In genomic region chr1:7871136-7871535, GRCh38 we compare ENCODE assay signal across 29 cellular contexts. TPM values are rescaled to one million over a fixed set of nuclear protein-coding genes. Genes with fewer than 3 reads are reported as not detected.
"Had no signal": no experiment of that assay in that cellular context is flagged by ENCODE, and none has a peak within 500 bp of the region (broad histone marks: within the 10 kb centered on the region; RNA-seq: fewer than 3 reads in every experiment).

No MANE protein-coding gene starts in this region.

- H3K9me3 ChIP-seq: adrenal gland, body of pancreas, esophagus muscularis mucosa, gastrocnemius medialis had no signal

- H3K27me3 Mint-ChIP-seq: activated naive CD4-positive, alpha-beta T cell treated with anti-CD3 and anti-CD28 coated beads, Interleukin-2, amount 50 U/mL, for 24 hours; activated naive CD8-positive, alpha-beta T cell treated with anti-CD3 and anti-CD28 coated beads for 36 hours; activated naive CD8-positive, alpha-beta T cell treated with anti-CD3 and anti-CD28 coated beads, Interleukin-2, amount 50 U/mL, for 24 hours had no signal

- H3K4me3 Mint-ChIP-seq: activated CD4-positive, alpha-beta memory T cell treated with anti-CD3 and anti-CD28 coated beads for 36 hours; activated CD4-positive, alpha-beta T cell treated with anti-CD3 and anti-CD28 coated beads for 36 hours; activated CD4-positive, alpha-beta T cell treated with anti-CD3 and anti-CD28 coated beads, Interleukin-2, amount 10 ng/mL, durations not matched to agents 24 days and 14 days; activated CD8-positive, alpha-beta T cell treated with anti-CD3 and anti-CD28 coated beads, Interleukin-2, amount 10 ng/mL, durations not matched to agents 7 days and 5 days; activated naive CD4-positive, alpha-beta T cell treated with anti-CD3 and anti-CD28 coated beads for 36 hours; activated naive CD4-positive, alpha-beta T cell treated with anti-CD3 and anti-CD28 coated beads, Interleukin-2, amount 50 U/mL, for 24 hours; activated naive CD8-positive, alpha-beta T cell treated with anti-CD3 and anti-CD28 coated beads for 36 hours; activated naive CD8-positive, alpha-beta T cell treated with anti-CD3 and anti-CD28 coated beads, Interleukin-2, amount 50 U/mL, for 24 hours; activated T-cell treated with anti-CD3 and anti-CD28 coated beads, Interleukin-2, amount 50 U/mL, for 4 hours; effector memory CD8-positive, alpha-beta T cell had no signal

- H3K9me3 Mint-ChIP-seq: activated CD4-positive, alpha-beta memory T cell treated with anti-CD3 and anti-CD28 coated beads for 36 hours; activated CD4-positive, alpha-beta T cell treated with anti-CD3 and anti-CD28 coated beads, Interleukin-2, amount 10 ng/mL, durations not matched to agents 24 days and 14 days; activated naive CD4-positive, alpha-beta T cell treated with anti-CD3 and anti-CD28 coated beads for 36 hours; activated naive CD4-positive, alpha-beta T cell treated with anti-CD3 and anti-CD28 coated beads, Interleukin-2, amount 50 U/mL, for 24 hours; activated naive CD8-positive, alpha-beta T cell treated with anti-CD3 and anti-CD28 coated beads for 36 hours; activated naive CD8-positive, alpha-beta T cell treated with anti-CD3 and anti-CD28 coated beads, Interleukin-2, amount 50 U/mL, for 24 hours; activated T-cell treated with anti-CD3 and anti-CD28 coated beads, Interleukin-2, amount 50 U/mL, for 4 hours; activated T-helper 2 cell treated with anti-CD3 and anti-CD28 coated beads, Interferon-gamma antibody, Interleukin-2, Interleukin-4, amounts not matched to agents 10 μg/mL and 5 μg/mL and 100 μg/mL, durations not matched to agents 14 hours and 24 hours and 36 hours; effector memory CD8-positive, alpha-beta T cell had no signal

- H3K4me1 Mint-ChIP-seq: activated CD4-positive, alpha-beta T cell treated with anti-CD3 and anti-CD28 coated beads for 36 hours; activated CD4-positive, alpha-beta T cell treated with anti-CD3 and anti-CD28 coated beads, Interleukin-2, amount 10 ng/mL, durations not matched to agents 24 days and 14 days; activated naive CD4-positive, alpha-beta T cell treated with anti-CD3 and anti-CD28 coated beads, Interleukin-2, amount 50 U/mL, for 24 hours; activated naive CD8-positive, alpha-beta T cell treated with anti-CD3 and anti-CD28 coated beads for 36 hours; activated naive CD8-positive, alpha-beta T cell treated with anti-CD3 and anti-CD28 coated beads, Interleukin-2, amount 50 U/mL, for 24 hours had no signal

- H3K36me3 ChIP-seq: adrenal gland, esophagus muscularis mucosa, gastrocnemius medialis had no signal

- H3K27ac Mint-ChIP-seq: activated CD4-positive, alpha-beta memory T cell treated with anti-CD3 and anti-CD28 coated beads for 36 hours; activated CD4-positive, alpha-beta T cell treated with anti-CD3 and anti-CD28 coated beads for 36 hours; activated CD4-positive, alpha-beta T cell treated with anti-CD3 and anti-CD28 coated beads, Interleukin-2, amount 10 ng/mL, durations not matched to agents 24 days and 14 days; activated CD8-positive, alpha-beta T cell treated with anti-CD3 and anti-CD28 coated beads, Interleukin-2, amount 10 ng/mL, durations not matched to agents 7 days and 5 days; activated naive CD4-positive, alpha-beta T cell treated with anti-CD3 and anti-CD28 coated beads for 36 hours; activated naive CD4-positive, alpha-beta T cell treated with anti-CD3 and anti-CD28 coated beads, Interleukin-2, amount 50 U/mL, for 24 hours; activated naive CD8-positive, alpha-beta T cell treated with anti-CD3 and anti-CD28 coated beads for 36 hours; activated naive CD8-positive, alpha-beta T cell treated with anti-CD3 and anti-CD28 coated beads, Interleukin-2, amount 50 U/mL, for 24 hours; activated T-helper 2 cell treated with anti-CD3 and anti-CD28 coated beads, Interferon-gamma antibody, Interleukin-2, Interleukin-4, amounts not matched to agents 10 μg/mL and 5 μg/mL and 100 μg/mL, durations not matched to agents 14 hours and 24 hours and 36 hours had no signal

- H3K4me3 ChIP-seq: adrenal gland, body of pancreas, esophagus muscularis mucosa, gastrocnemius medialis had no signal

- DNase-seq: activated CD4-positive, alpha-beta memory T cell treated with anti-CD3 and anti-CD28 coated beads for 36 hours; activated CD4-positive, alpha-beta T cell treated with anti-CD3 and anti-CD28 coated beads for 36 hours; activated CD4-positive, alpha-beta T cell treated with anti-CD3 and anti-CD28 coated beads, Interleukin-2, amount 10 ng/mL, durations not matched to agents 24 days and 14 days; activated CD4-positive, CD25-positive, alpha-beta regulatory T cell; activated CD4-positive, CD25-positive, alpha-beta regulatory T cell treated with anti-CD3 and anti-CD28 coated beads, Interleukin-2, amount 50 U/mL, for 72 hours; activated CD8-positive, alpha-beta T cell treated with anti-CD3 and anti-CD28 coated beads, Interleukin-2, amount 10 ng/mL, durations not matched to agents 7 days and 5 days; activated effector memory CD4-positive, alpha-beta T cell treated with anti-CD3 and anti-CD28 coated beads, Interleukin-2, amount 50 U/mL, for 16 hours; activated naive CD4-positive, alpha-beta T cell treated with anti-CD3 and anti-CD28 coated beads for 36 hours; activated naive CD8-positive, alpha-beta T cell treated with anti-CD3 and anti-CD28 coated beads for 36 hours; activated naive CD8-positive, alpha-beta T cell treated with anti-CD3 and anti-CD28 coated beads, Interleukin-2, amount 50 U/mL, for 24 hours; activated T-cell treated with anti-CD3 and anti-CD28 coated beads, Interleukin-2, amount 50 U/mL, for 4 hours; amygdala; aorta; body of pancreas; cortex of kidney; dermis blood vessel endothelial cell; effector CD4-positive, alpha-beta T cell; effector memory CD8-positive, alpha-beta T cell; erythroblast; foreskin keratinocyte; gastrocnemius medialis; glutamatergic neuron; T-helper 2 cell had no signal

- H3K36me3 Mint-ChIP-seq: activated CD4-positive, alpha-beta memory T cell treated with anti-CD3 and anti-CD28 coated beads for 36 hours; activated naive CD4-positive, alpha-beta T cell treated with anti-CD3 and anti-CD28 coated beads, Interleukin-2, amount 50 U/mL, for 24 hours; activated naive CD8-positive, alpha-beta T cell treated with anti-CD3 and anti-CD28 coated beads for 36 hours had no signal

- H3K27ac ChIP-seq: adrenal gland, body of pancreas, esophagus muscularis mucosa, foreskin keratinocyte, gastrocnemius medialis had no signal

- H3K4me1 ChIP-seq: adrenal gland, body of pancreas, esophagus muscularis mucosa, foreskin keratinocyte, gastrocnemius medialis had no signal

- ATAC-seq: activated CD4-positive, alpha-beta T cell treated with anti-CD3 and anti-CD28 coated beads for 36 hours; activated CD8-positive, alpha-beta T cell treated with anti-CD3 and anti-CD28 coated beads, Interleukin-2, amount 10 ng/mL, durations not matched to agents 7 days and 5 days; activated naive CD8-positive, alpha-beta T cell treated with anti-CD3 and anti-CD28 coated beads, Interleukin-2, amount 50 U/mL, for 24 hours; activated T-cell treated with anti-CD3 and anti-CD28 coated beads, Interleukin-2, amount 50 U/mL, for 4 hours; body of pancreas; effector memory CD8-positive, alpha-beta T cell; foreskin keratinocyte; gastrocnemius medialis had no signal

- H3K27me3 ChIP-seq: adrenal gland, gastrocnemius medialis had no signal

RNA-seq across cellular contexts. Expression of gene UTS2, which starts 18.3 kb away (rescaled TPM):
- total RNA-seq: activated CD4-positive, alpha-beta memory T cell treated with anti-CD3 and anti-CD28 coated beads for 36 hours; activated CD4-positive, alpha-beta T cell treated with anti-CD3 and anti-CD28 coated beads for 36 hours; activated CD4-positive, alpha-beta T cell treated with anti-CD3 and anti-CD28 coated beads, Interleukin-2, amount 10 ng/mL, durations not matched to agents 24 days and 14 days; activated naive CD4-positive, alpha-beta T cell treated with anti-CD3 and anti-CD28 coated beads for 36 hours; activated T-helper 2 cell treated with anti-CD3 and anti-CD28 coated beads, Interferon-gamma antibody, Interleukin-2, Interleukin-4, amounts not matched to agents 10 μg/mL and 5 μg/mL and 100 μg/mL, durations not matched to agents 14 hours and 24 hours and 36 hours; body of pancreas; chondrocyte; dermis blood vessel endothelial cell; esophagus muscularis mucosa; foreskin keratinocyte; gastrocnemius medialis; T-helper 1 cell treated with Interleukin-12 subunit alpha and Interleukin-12 subunit beta and Interleukin-4 antibody, amounts not matched to agents 30 ng/mL and 1 ng/mL, for 36 hours had no signal
